ENCODE assay signal across 10 cellular contexts in genomic region chr16:62190426-62190825, GRCh38.
DNase-seq lines count a peak whose midpoint lies in the region; ATAC-seq and TF ChIP-seq lines count a peak whose summit lies in the region.
"Had no signal": no experiment of that assay in that cellular context is flagged by ENCODE, and none has a peak within 500 bp of the region (broad histone marks: within the 10 kb centered on the region; RNA-seq: fewer than 3 reads in every experiment).

No MANE protein-coding gene starts in this region.

- intact Hi-C loops in CD14-positive monocyte (cut with micrococcal nuclease) = no loop called here
- intact Hi-C loops in naive thymus-derived CD4-positive, alpha-beta T cell (cut with micrococcal nuclease) = no loop called here

- H3K9me3 ChIP-seq in liver (ENCODE audit: control insufficient read depth in 4 of 4, low read length in 3 of 4) = no peaks in the 10 kb centered on the region
- H3K9me3 ChIP-seq in naive thymus-derived CD4-positive, alpha-beta T cell (ENCODE audit: control insufficient read depth in 2 of 3, low read length in 3 of 3) = no peaks in the 10 kb centered on the region
- H3K9me3 ChIP-seq: thoracic aorta had no signal

- no peak overlapping the region for H3K27ac Mint-ChIP-seq in WTC11
- no peak overlapping the region for H3K27ac Mint-ChIP-seq in CD14-positive monocyte
- H3K27ac Mint-ChIP-seq in naive thymus-derived CD4-positive, alpha-beta T cell = no peak overlapping the region

- H3K36me3 ChIP-seq in KMS-11 (ENCODE audit: insufficient read depth) (no peaks in the 10 kb centered on the region), liver (ENCODE audit: control insufficient read depth in 4 of 4, insufficient read depth in 3 of 4, low read depth in 1 of 4, low read length in 3 of 4) (no peaks in the 10 kb centered on the region)
- H3K36me3 ChIP-seq in naive thymus-derived CD4-positive, alpha-beta T cell (ENCODE audit: control insufficient read depth in 2 of 3, insufficient read depth in 3 of 3, low read length in 3 of 3) = no peaks in the 10 kb centered on the region
- H3K36me3 ChIP-seq: thoracic aorta had no signal

- peaks cover 4% of the 10 kb centered on the region; the same call in 1 of the 2 replicates for H3K4me1 Mint-ChIP-seq in WTC11
- H3K4me1 Mint-ChIP-seq in CD14-positive monocyte = no peaks in the 10 kb centered on the region
- no peaks in the 10 kb centered on the region for H3K4me1 Mint-ChIP-seq in naive thymus-derived CD4-positive, alpha-beta T cell

- no peak overlapping the region for H3K4me3 Mint-ChIP-seq in WTC11
- no peak overlapping the region for H3K4me3 Mint-ChIP-seq in CD14-positive monocyte
- no peak overlapping the region for H3K4me3 Mint-ChIP-seq in naive thymus-derived CD4-positive, alpha-beta T cell

- H3K27me3 Mint-ChIP-seq in WTC11 (ENCODE audit: low read depth) (no peaks in the 10 kb centered on the region), CD14-positive monocyte (ENCODE audit: low read depth in 3 of 3) (peaks cover 0 to 3% (median 0%) of the 10 kb centered on the region in 3 donors)
- H3K27me3 Mint-ChIP-seq in naive thymus-derived CD4-positive, alpha-beta T cell = no peaks in the 10 kb centered on the region

- TF ChIP-seq RAD21 in liver (IDR thresholded peaks at IDR 0.05) = peak; percentile 57 to 68

- no peaks in the 10 kb centered on the region for H3K79me2 ChIP-seq in KMS-11 (ENCODE audit: insufficient read depth, low read depth)

- no peak overlapping the region for H2AFZ ChIP-seq in KMS-11 (ENCODE audit: low read depth)

- H3K36me3 Mint-ChIP-seq in WTC11 (no peaks in the 10 kb centered on the region), CD14-positive monocyte (no peaks in the 10 kb centered on the region)
- no peaks in the 10 kb centered on the region for H3K36me3 Mint-ChIP-seq in naive thymus-derived CD4-positive, alpha-beta T cell

- POLR2A ChIA-PET in WTC11 (lab: Charles Lee) = interaction anchor here (0.6 to 0.7 kb wide), 2 partner anchors 23 to 748 kb away, joined by 3 to 4 read pairs; no protein-coding TSS in a partner anchor
- POLR2A ChIA-PET in naive thymus-derived CD4-positive, alpha-beta T cell (lab: Charles Lee) = no interaction called here

- H3K4me1 ChIP-seq in KMS-11 (ENCODE audit: low read depth, poor library complexity, severe bottlenecking) = no peaks in the 10 kb centered on the region
- H3K4me1 ChIP-seq in liver (ENCODE audit: control insufficient read depth in 4 of 4, insufficient read depth in 4 of 4, low read length in 3 of 4) = no peaks in the 10 kb centered on the region
- H3K4me1 ChIP-seq in naive thymus-derived CD4-positive, alpha-beta T cell (ENCODE audit: control insufficient read depth in 2 of 2, insufficient read depth in 2 of 2, low read length in 2 of 2) = no peaks in the 10 kb centered on the region

- H3K9me3 Mint-ChIP-seq in WTC11 (no peaks in the 10 kb centered on the region), CD14-positive monocyte (no peaks in the 10 kb centered on the region)
- peaks cover 2 to 29% (median 7%) of the 10 kb centered on the region in 11 donors for H3K9me3 Mint-ChIP-seq in naive thymus-derived CD4-positive, alpha-beta T cell

- TF ChIP-seq CTCF in KMS-11 (conservative IDR thresholded peaks at IDR 0.05; ENCODE audit: low read depth, low read length) (peak; percentile 60), WTC11 (IDR thresholded peaks at IDR 0.05) (peak; percentile 56), liver (IDR thresholded peaks at IDR 0.05; ENCODE audit: low read depth, low read length, missing input control) (peak; percentile 53), CD14-positive monocyte (IDR thresholded peaks at IDR 0.05) (no peak)

- DNase-seq in COLO829 (ENCODE audit: low spot score) (peak; percentile 13), WTC11 (ENCODE audit: low spot score) (no peak), CD14-positive monocyte (ENCODE audit: low spot score) (no peak), GM03348 (ENCODE audit: low spot score) (no peak), COLO668 (lab: John Stamatoyannopoulos, UW; ENCODE audit: unreplicated experiment) (no peak)
- no peak for DNase-seq in naive thymus-derived CD4-positive, alpha-beta T cell

- H3K9ac ChIP-seq in KMS-11 = no peak overlapping the region
- H3K9ac ChIP-seq in liver (ENCODE audit: low read depth in 1 of 2, low read length in 2 of 2) = no peak overlapping the region

- H3K27me3 ChIP-seq in KMS-11 (ENCODE audit: insufficient read depth, low read depth) = no peaks in the 10 kb centered on the region
- H3K27me3 ChIP-seq in liver (ENCODE audit: control insufficient read depth in 4 of 4, insufficient read depth in 4 of 4, low read length in 3 of 4) = no peaks in the 10 kb centered on the region
- no peaks in the 10 kb centered on the region for H3K27me3 ChIP-seq in naive thymus-derived CD4-positive, alpha-beta T cell (ENCODE audit: control insufficient read depth in 2 of 2, insufficient read depth in 2 of 2, low read length in 2 of 2)

- WGBS in liver = 42% methylated on average over 2 of the region's 2 CpGs

- peak; percentile 88 for ATAC-seq in WTC11
- no peak for ATAC-seq in naive thymus-derived CD4-positive, alpha-beta T cell

- no peak overlapping the region for H3K4me3 ChIP-seq in KMS-11 (IDR thresholded peaks at IDR 0.05; ENCODE audit: insufficient read depth, low read depth, low read length)
- no peak overlapping the region for H3K4me3 ChIP-seq in liver (ENCODE audit: low read depth in 1 of 3, low read length in 3 of 3)
- no peak overlapping the region for H3K4me3 ChIP-seq in naive thymus-derived CD4-positive, alpha-beta T cell (ENCODE audit: low read length)
- H3K4me3 ChIP-seq: skin epidermis, thoracic aorta had no signal

- no peak overlapping the region for H3K27ac ChIP-seq in KMS-11
- H3K27ac ChIP-seq in liver (ENCODE audit: low read depth in 1 of 2, low read length in 2 of 2) = no peak overlapping the region
- H3K27ac ChIP-seq in naive thymus-derived CD4-positive, alpha-beta T cell (ENCODE audit: low read depth, low read length) = no peak overlapping the region
- H3K27ac ChIP-seq: skin epidermis, thoracic aorta had no signal

- no peaks in the 10 kb centered on the region for H4K20me1 ChIP-seq in KMS-11 (ENCODE audit: insufficient read depth)

- H3K4me2 ChIP-seq in KMS-11 = no peak overlapping the region

- CTCF ChIA-PET in WTC11 (lab: Charles Lee) = interaction anchor here (0.6 to 2.6 kb wide), 23 partner anchors 9 to 1099 kb away, joined by 3 to 20 read pairs (median 4); no protein-coding TSS in a partner anchor
- CTCF ChIA-PET in naive thymus-derived CD4-positive, alpha-beta T cell (lab: Charles Lee) = interaction anchor here (0.6 kb wide), 1 partner anchor 39 kb away, joined by 5 read pairs; no protein-coding TSS in a partner anchor

TF ChIP-seq in WTC11, 78 proteins besides CTCF, POLR2A, EP300 and RAD21:
- TF ChIP-seq TEAD1 (CRISPR knock-in tag; IDR thresholded peaks at IDR 0.05) (no peak), NR2C2 (CRISPR knock-in tag; IDR thresholded peaks at IDR 0.05) (no peak), IRF2 (CRISPR knock-in tag; IDR thresholded peaks at IDR 0.05; ENCODE audit: borderline replicate concordance, low read depth) (no peak), SP1 (CRISPR knock-in tag; conservative IDR thresholded peaks at IDR 0.05) (no peak), CREM (CRISPR knock-in tag; IDR thresholded peaks at IDR 0.05) (no peak), JUN (CRISPR knock-in tag; IDR thresholded peaks at IDR 0.05) (no peak), USF2 (CRISPR knock-in tag; IDR thresholded peaks at IDR 0.05) (no peak)

TF ChIP-seq in liver, 16 proteins besides CTCF, POLR2A, EP300 and RAD21:
- peak in 1 of 2 donors; percentile 28 for TF ChIP-seq HNF4A (conservative IDR thresholded peaks at IDR 0.05)
- no peak for TF ChIP-seq EGR1 (IDR thresholded peaks at IDR 0.05; ENCODE audit: low read depth in 2 of 2)
